8 cellular contexts compared by ENCODE assay signal in genomic region chr9:128065907-128066712, GRCh38. TPM values are rescaled to one million over a fixed set of nuclear protein-coding genes. Genes with fewer than 3 reads are reported as not detected.
A peak's percentile ranks its signal among the peaks of the same experiment; 100 is the strongest.
DNase-seq lines count a peak whose midpoint lies in the region; ATAC-seq, FAIRE-seq and TF ChIP-seq lines count a peak whose summit lies in the region.

No MANE protein-coding gene starts in this region.

- H2BK5ac ChIP-seq in mesenchymal stem cell (ENCODE audit: low read depth, low read length, poor library complexity, severe bottlenecking): no peak overlapping the region

- no peaks in the 10 kb centered on the region for H3K27me3 ChIP-seq in breast epithelium
- H3K27me3 ChIP-seq in bronchial epithelial cell (ENCODE audit: control insufficient read depth, insufficient read depth, low read length): no peaks in the 10 kb centered on the region
- no peaks in the 10 kb centered on the region for H3K27me3 ChIP-seq in mesenchymal stem cell (ENCODE audit: control insufficient read depth in 1 of 2, insufficient read depth in 1 of 2, low read length in 2 of 2)
- H3K27me3 ChIP-seq in uterus: no peaks in the 10 kb centered on the region

- no peaks in the 10 kb centered on the region for H3K9me3 ChIP-seq in breast epithelium
- H3K9me3 ChIP-seq in mesenchymal stem cell (ENCODE audit: control insufficient read depth, low read length): no peaks in the 10 kb centered on the region
- H3K9me3 ChIP-seq in uterus: no peaks in the 10 kb centered on the region

- peak overlapping the region; percentile 7 for H2AK5ac ChIP-seq in mesenchymal stem cell (ENCODE audit: low read length, severe bottlenecking)

- intact Hi-C loops in breast epithelium (cut with DNase I; ENCODE audit: low total_unique reads): no loop called here
- intact Hi-C loops in MCF 10A (cut with micrococcal nuclease): no loop called here
- intact Hi-C loops in uterus (cut with DNase I; ENCODE audit: low total_unique reads): no loop called here

- peak overlapping the region; percentile 56 for H2BK15ac ChIP-seq in mesenchymal stem cell (ENCODE audit: low read depth, poor library complexity, severe bottlenecking)

- H3K9ac ChIP-seq in mesenchymal stem cell (ENCODE audit: low read length): no peak overlapping the region

- POLR2A ChIA-PET in MCF 10A (lab: Yijun Ruan, JAX): interaction anchor here (0.6 to 2.9 kb wide), 8 partner anchors 8 to 868 kb away, joined by 3 to 17 read pairs (median 4); partner anchors contain the start of genes EEIG1 and ENG

- peak overlapping the region; percentile 100 for H4K8ac ChIP-seq in mesenchymal stem cell (ENCODE audit: low read length)

- no peak overlapping the region for H3K23ac ChIP-seq in mesenchymal stem cell (ENCODE audit: low read length in 2 of 2)

- peak overlapping the region; percentile 73 to 87 for H2BK12ac ChIP-seq in mesenchymal stem cell (ENCODE audit: low read length in 2 of 2)

- peak overlapping the region; percentile 69 to 83 for H3K18ac ChIP-seq in mesenchymal stem cell (ENCODE audit: low read depth in 1 of 2, low read length in 2 of 2)

- BruUV-seq in MCF 10A (replicated peaks; lab: Mats Ljungman, UMichigan): no TSS peak

- CTCF ChIA-PET in MCF 10A (lab: Yijun Ruan, JAX): interaction anchor here (0.6 to 1.0 kb wide), 5 partner anchors 9 to 132 kb away, joined by 3 read pairs; no protein-coding TSS in a partner anchor

- TF ChIP-seq CTCF in breast epithelium (IDR thresholded peaks at IDR 0.05) (no peak), MCF 10A (IDR thresholded peaks at IDR 0.05; ENCODE audit: unreplicated experiment) (no peak), bronchial epithelial cell (IDR thresholded peaks at IDR 0.05; ENCODE audit: insufficient read depth, low read length, severe bottlenecking) (no peak), uterus (IDR thresholded peaks at IDR 0.05) (no peak)

- H3K4me1 ChIP-seq in breast epithelium: peaks cover 9 to 12% of the 10 kb centered on the region in 2 donors
- peaks cover 15% of the 10 kb centered on the region for H3K4me1 ChIP-seq in mesenchymal stem cell (ENCODE audit: control insufficient read depth, insufficient read depth, low read depth, low read length)
- peaks cover 5 to 14% of the 10 kb centered on the region in 2 donors for H3K4me1 ChIP-seq in uterus

- TF ChIP-seq POLR2A in breast epithelium (IDR thresholded peaks at IDR 0.05): no peak
- no peak for TF ChIP-seq POLR2A in uterus (IDR thresholded peaks at IDR 0.05)

- H2BK120ac ChIP-seq in mesenchymal stem cell (ENCODE audit: low read depth, low read length): peak overlapping the region; percentile 78

- 97% methylated on average over 18 of the region's 18 CpGs for WGBS in mesenchymal stem cell

- H3K27ac Mint-ChIP-seq in MCF 10A (ENCODE audit: low read depth, unreplicated experiment): no peak overlapping the region

- peak overlapping the region; percentile 67 to 96 (median 86) for H3K4me3 ChIP-seq in breast epithelium
- peak overlapping the region; percentile 45 for H3K4me3 ChIP-seq in bronchial epithelial cell (ENCODE audit: low read depth, low read length)
- H3K4me3 ChIP-seq in mesenchymal stem cell (ENCODE audit: insufficient read depth in 1 of 2, low read depth in 1 of 2, low read length in 2 of 2): peak overlapping the region; percentile 32 to 98
- H3K4me3 ChIP-seq in uterus: peak overlapping the region; percentile 25 to 35

- ATAC-seq in HG02610 (IDR thresholded peaks at IDR 0.05; ENCODE audit: unreplicated experiment): no peak

- H3K4me1 Mint-ChIP-seq in MCF 10A (ENCODE audit: insufficient read depth, unreplicated experiment): peaks cover 19% of the 10 kb centered on the region

- no peak overlapping the region for H2AFZ ChIP-seq in mesenchymal stem cell (ENCODE audit: low read depth, low read length)

- peaks cover 28% of the 10 kb centered on the region for H3K79me1 ChIP-seq in mesenchymal stem cell (replicated peaks; ENCODE audit: low read length, poor library complexity, severe bottlenecking)

- H3K9me3 Mint-ChIP-seq in MCF 10A (ENCODE audit: unreplicated experiment): no peaks in the 10 kb centered on the region

- H3K4ac ChIP-seq in mesenchymal stem cell (ENCODE audit: low read depth in 1 of 2, low read length in 2 of 2): peak overlapping the region; percentile 95 to 97

- H3K4me3 Mint-ChIP-seq in MCF 10A (ENCODE audit: unreplicated experiment): no peak overlapping the region

- H3K27me3 Mint-ChIP-seq in MCF 10A (ENCODE audit: insufficient read depth, unreplicated experiment): no peaks in the 10 kb centered on the region

- DNase-seq in breast epithelium (ENCODE audit: low spot score in 2 of 2): no peak
- DNase-seq in MCF 10A (ENCODE audit: unreplicated experiment): no peak
- DNase-seq in bronchial epithelial cell (ENCODE audit: low read depth): no peak
- DNase-seq in mesenchymal stem cell: no peak
- DNase-seq in uterus: peak in 1 of 2 donors; percentile 67
- no peak for DNase-seq in NCI-H345 treated with DMSO at 0.1 percent for 48 hours (lab: John Stamatoyannopoulos, UW; ENCODE audit: unreplicated experiment)
- DNase-seq in NCI-H510A treated with DMSO at 0.1 percent for 48 hours (lab: John Stamatoyannopoulos, UW): no peak

- H3K36me3 ChIP-seq in breast epithelium (no peaks in the 10 kb centered on the region), bronchial epithelial cell (ENCODE audit: control insufficient read depth, insufficient read depth, low read length) (peaks cover 7% of the 10 kb centered on the region), mesenchymal stem cell (ENCODE audit: control insufficient read depth in 1 of 2, insufficient read depth in 2 of 2, low read depth in 1 of 2, low read length in 2 of 2) (peaks cover 20 to 26% of the 10 kb centered on the region in 2 experiments), uterus (no peaks in the 10 kb centered on the region)

- H4K91ac ChIP-seq in mesenchymal stem cell (ENCODE audit: low read length): peak overlapping the region; percentile 96

- H3K27ac ChIP-seq in breast epithelium: peak overlapping the region; percentile 99 to 100
- no peak overlapping the region for H3K27ac ChIP-seq in mesenchymal stem cell (ENCODE audit: low read length, poor library complexity, severe bottlenecking)
- H3K27ac ChIP-seq in uterus: peak overlapping the region; percentile 89 to 98

- peaks cover 10% of the 10 kb centered on the region for H3K36me3 Mint-ChIP-seq in MCF 10A (ENCODE audit: insufficient read depth, unreplicated experiment)

- peak overlapping the region in 1 of 2 experiments; percentile 72 for H3K14ac ChIP-seq in mesenchymal stem cell (ENCODE audit: low read length in 2 of 2)

- H3K4me2 ChIP-seq in mesenchymal stem cell (ENCODE audit: low read length, poor library complexity, severe bottlenecking): no peak overlapping the region

- FAIRE-seq in bronchial epithelial cell (lab: Jason Lieb, UNC): no peak

RNA-seq across cellular contexts. Expression of gene NAIF1, which starts 1.0 kb away (rescaled TPM):
- 10 to 100 TPM in 2 of 3 donors, 1 to 10 TPM in 1; 8.8 to 13.1 (median 11.9) TPM for total RNA-seq in breast epithelium
- 15.8 and 17.1 TPM in 2 replicates for total RNA-seq in MCF 10A (2022)
- 10.3 and 12.4 TPM in 2 replicates for total RNA-seq in bronchial epithelial cell
- polyA plus RNA-seq in mesenchymal stem cell (2013, experiment 1 of 2): 6.5 TPM
- polyA plus RNA-seq in mesenchymal stem cell (2013, experiment 2 of 2): 6.1 TPM
- 10 to 100 TPM in 2 of 4 donors, 1 to 10 TPM in 2; 3.8 to 27.4 (median 10.6) TPM for total RNA-seq in uterus

RNA-seq across cellular contexts. Expression of gene SLC25A25, which starts 1.9 kb away (rescaled TPM):
- total RNA-seq in breast epithelium: 10 to 100 TPM; 27.2 to 43.9 (median 33.1) TPM
- total RNA-seq in MCF 10A (2022): 11.1 and 15.5 TPM in 2 replicates
- 12.6 and 17.2 TPM in 2 replicates for total RNA-seq in bronchial epithelial cell
- 6.8 TPM for polyA plus RNA-seq in mesenchymal stem cell (2013, experiment 1 of 2)
- polyA plus RNA-seq in mesenchymal stem cell (2013, experiment 2 of 2): 6.4 TPM
- 10 to 100 TPM; 14.3 to 49.7 (median 49.0) TPM for total RNA-seq in uterus

Comparison
In these comparisons a context has a peak if more than half of its experiments do, and no peak if none do; other contexts are left out.
1. H3K4me3 ChIP-seq: peak in every context shown above with its lines; median percentile 86 in breast epithelium; 65 in mesenchymal stem cell; 45 in bronchial epithelial cell; 30 in uterus.